8 cellular contexts compared by ENCODE assay signal in the genomic region with DNA sequence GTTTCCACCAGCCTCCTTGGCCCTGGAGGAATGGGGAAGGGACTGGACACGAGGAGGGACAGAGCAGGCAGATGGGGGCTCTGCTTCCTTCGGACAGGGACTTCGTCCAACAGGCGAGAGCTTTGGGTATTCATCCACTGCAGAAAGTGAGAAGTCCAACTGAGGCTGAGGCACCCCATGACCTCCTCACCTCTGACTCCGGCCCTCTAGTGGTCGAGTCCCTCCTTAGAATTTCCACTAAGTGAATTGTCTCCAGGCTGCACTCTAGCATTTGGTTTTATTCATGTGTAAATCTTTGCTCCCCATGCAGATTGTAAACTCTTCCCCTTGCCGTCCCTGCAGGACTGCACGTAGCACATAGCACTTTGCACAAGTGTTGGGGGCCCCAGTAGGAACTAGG. TPM values are rescaled to one million over a fixed set of nuclear protein-coding genes. Genes with fewer than 3 reads are reported as not detected.
DNase-seq lines count a peak whose midpoint lies in the region; ATAC-seq, FAIRE-seq and TF ChIP-seq lines count a peak whose summit lies in the region.

No MANE protein-coding gene starts in this region.

- in situ Hi-C loops in Panc1 (cut with HindIII; ENCODE audit: low pct_unique_long_range_greater_than_20kb, low sequenced_read_pairs) (no loop called here), gastrocnemius medialis (cut with MboI; ENCODE audit: low sequenced_read_pairs in 4 of 4) (no loop called here)

- POLR2A ChIA-PET in Panc1 (lab: Charles Lee) = no interaction called here

- TF ChIP-seq CTCF in GM12864 (IDR thresholded peaks at IDR 0.05; ENCODE audit: low read depth, low read length, missing control alignments) = peak; percentile 75
- peak; percentile 69 for TF ChIP-seq CTCF in Panc1 (IDR thresholded peaks at IDR 0.05)
- peak in 44 of 56 donors; percentile 10 to 51 (median 34) for TF ChIP-seq CTCF in dorsolateral prefrontal cortex (IDR thresholded peaks at IDR 0.05 in 54 of 56, conservative IDR thresholded peaks at IDR 0.05 in 2 of 56; ENCODE audit: low read depth in 1 of 56, partially characterized antibody in 56 of 56)
- peak in 4 of 5 experiments; percentile 11 to 39 (median 24) for TF ChIP-seq CTCF in gastrocnemius medialis (IDR thresholded peaks at IDR 0.05 in 4 of 5, conservative IDR thresholded peaks at IDR 0.05 in 1 of 5)

- H3K36me3 ChIP-seq in Panc1 (ENCODE audit: control insufficient read depth, insufficient read depth, low read length) = no peaks in the 10 kb centered on the region
- no peaks in the 10 kb centered on the region for H3K36me3 ChIP-seq in gastrocnemius medialis
- no peaks in the 10 kb centered on the region for H3K36me3 ChIP-seq in small intestine (ENCODE audit: control insufficient read depth in 2 of 2, insufficient read depth in 2 of 2, low read length in 2 of 2)

- BruUV-seq in Panc1 (replicated peaks; lab: Mats Ljungman, UMichigan) = no TSS peak

- H3K9me3 ChIP-seq in Panc1 (ENCODE audit: control insufficient read depth, insufficient read depth, low read depth, low read length) = no peaks in the 10 kb centered on the region
- H3K9me3 ChIP-seq in gastrocnemius medialis = no peaks in the 10 kb centered on the region
- no peaks in the 10 kb centered on the region for H3K9me3 ChIP-seq in small intestine (ENCODE audit: control insufficient read depth, low read depth)

- H3K27ac ChIP-seq in Panc1 (ENCODE audit: low read length) (no peak overlapping the region), dorsolateral prefrontal cortex (peak overlapping the region in 28 of 59 donors; percentile 1 to 84 (median 40)), gastrocnemius medialis (peak overlapping the region; percentile 87 to 100 (median 94)), small intestine (ENCODE audit: low read depth in 1 of 2, low read length in 1 of 2) (no peak overlapping the region)

- intact Hi-C loops in Panc1 (cut with micrococcal nuclease; ENCODE audit: unreplicated experiment) (no loop called here), dorsolateral prefrontal cortex (cut with DNase I) (no loop called here), gastrocnemius medialis (cut with DNase I; ENCODE audit: low total_unique reads) (no loop called here)

- peak; percentile 60; the same call in 1 of the 2 replicates for ATAC-seq in Panc1
- ATAC-seq in gastrocnemius medialis = no peak
- no peak for ATAC-seq in GM18907 (IDR thresholded peaks at IDR 0.05; ENCODE audit: unreplicated experiment)
- no peak for ATAC-seq in HG02852 (IDR thresholded peaks at IDR 0.05; ENCODE audit: unreplicated experiment)
- ATAC-seq in HG02759 (IDR thresholded peaks at IDR 0.05; ENCODE audit: unreplicated experiment) = no peak

- DNase-seq in GM12864 (ENCODE audit: low read depth) (no peak), Panc1 (ENCODE audit: low read depth, low spot score) (no peak), dorsolateral prefrontal cortex (no peak), gastrocnemius medialis (no peak), small intestine (no peak)

- H3K4me1 ChIP-seq in Panc1 (ENCODE audit: control insufficient read depth, insufficient read depth, low read length) (no peaks in the 10 kb centered on the region), gastrocnemius medialis (peaks cover 79 to 88% of the 10 kb centered on the region in 2 donors), small intestine (ENCODE audit: control insufficient read depth in 2 of 2, insufficient read depth in 1 of 2, low read depth in 1 of 2, low read length in 1 of 2) (no peaks in the 10 kb centered on the region)

- no peak overlapping the region for H3K4me3 ChIP-seq in GM12864 (ENCODE audit: low read depth, low read length)
- H3K4me3 ChIP-seq in Panc1 (ENCODE audit: low read depth in 2 of 2, low read length in 2 of 2) = no peak overlapping the region
- no peak overlapping the region for H3K4me3 ChIP-seq in dorsolateral prefrontal cortex
- H3K4me3 ChIP-seq in gastrocnemius medialis = no peak overlapping the region
- no peak overlapping the region for H3K4me3 ChIP-seq in small intestine (ENCODE audit: low read depth in 1 of 2, low read length in 2 of 2)

- no peak for TF ChIP-seq POLR2A in gastrocnemius medialis (IDR thresholded peaks at IDR 0.05)

- 76 to 85% (median 81%) methylated on average over 8 of the region's 8 CpGs for WGBS in small intestine, 3 donors

- H3K27me3 ChIP-seq in Panc1 (ENCODE audit: control insufficient read depth, insufficient read depth, low read length) (no peaks in the 10 kb centered on the region), dorsolateral prefrontal cortex (no peaks in the 10 kb centered on the region), gastrocnemius medialis (no peaks in the 10 kb centered on the region), small intestine (ENCODE audit: control insufficient read depth in 2 of 2, insufficient read depth in 2 of 2, low read length in 2 of 2) (no peaks in the 10 kb centered on the region)

- FAIRE-seq in small intestine (lab: Jason Lieb, UNC) = no peak

- CTCF ChIA-PET in Panc1 (lab: Charles Lee) = interaction anchor here (1.3 kb wide), 1 partner anchor 10 kb away, joined by 4 read pairs; no protein-coding TSS in a partner anchor

RNA-seq across cellular contexts. Expression of a gene that starts 12.6 kb away (rescaled TPM):
- total RNA-seq in Panc1 (2021; ENCODE audit: unreplicated experiment) (12.4 TPM), dorsolateral prefrontal cortex (10 to 100 TPM in 106 of 120 experiments, 1 to 10 TPM in 14; 6.8 to 27.5 (median 13.6) TPM), gastrocnemius medialis (1 to 10 TPM; 2.0 to 4.7 (median 3.5) TPM)
- 12.1 TPM for polyA plus RNA-seq in Panc1 (2012; ENCODE audit: insufficient read length)
- polyA plus RNA-seq in small intestine = 1 to 10 TPM in 1 of 3 donors, under 1 TPM in 1, not detected in 1; 0.54 to 4.1 TPM

RNA-seq across cellular contexts. Expression of a gene that starts 12.7 kb away (rescaled TPM):
- total RNA-seq in Panc1 (2021; ENCODE audit: unreplicated experiment) = 45.6 TPM
- 63.8 TPM for polyA plus RNA-seq in Panc1 (2012; ENCODE audit: insufficient read length)
- 100 to 1,000 TPM in 7 of 120 experiments, 10 to 100 TPM in 113; 44.1 to 164 (median 72.2) TPM for total RNA-seq in dorsolateral prefrontal cortex
- total RNA-seq in gastrocnemius medialis = 100 to 1,000 TPM; 116 to 139 (median 121) TPM
- 10 to 100 TPM in 2 of 3 donors, 1 to 10 TPM in 1; 1.6 to 23.7 (median 11.6) TPM for polyA plus RNA-seq in small intestine

Comparison
In these comparisons a context has a peak if more than half of its experiments do, and no peak if none do; other contexts are left out.
1. CTCF ChIP-seq: peak in every context shown above with its lines; median percentile 75 in GM12864; 69 in Panc1; 34 in dorsolateral prefrontal cortex; 24 in gastrocnemius medialis.
2. H3K27ac ChIP-seq: peak in gastrocnemius medialis (4 of 4); none in Panc1 (single experiment) and small intestine (0 of 2).